2 cellular contexts compared by ENCODE assay signal in the genomic region with DNA sequence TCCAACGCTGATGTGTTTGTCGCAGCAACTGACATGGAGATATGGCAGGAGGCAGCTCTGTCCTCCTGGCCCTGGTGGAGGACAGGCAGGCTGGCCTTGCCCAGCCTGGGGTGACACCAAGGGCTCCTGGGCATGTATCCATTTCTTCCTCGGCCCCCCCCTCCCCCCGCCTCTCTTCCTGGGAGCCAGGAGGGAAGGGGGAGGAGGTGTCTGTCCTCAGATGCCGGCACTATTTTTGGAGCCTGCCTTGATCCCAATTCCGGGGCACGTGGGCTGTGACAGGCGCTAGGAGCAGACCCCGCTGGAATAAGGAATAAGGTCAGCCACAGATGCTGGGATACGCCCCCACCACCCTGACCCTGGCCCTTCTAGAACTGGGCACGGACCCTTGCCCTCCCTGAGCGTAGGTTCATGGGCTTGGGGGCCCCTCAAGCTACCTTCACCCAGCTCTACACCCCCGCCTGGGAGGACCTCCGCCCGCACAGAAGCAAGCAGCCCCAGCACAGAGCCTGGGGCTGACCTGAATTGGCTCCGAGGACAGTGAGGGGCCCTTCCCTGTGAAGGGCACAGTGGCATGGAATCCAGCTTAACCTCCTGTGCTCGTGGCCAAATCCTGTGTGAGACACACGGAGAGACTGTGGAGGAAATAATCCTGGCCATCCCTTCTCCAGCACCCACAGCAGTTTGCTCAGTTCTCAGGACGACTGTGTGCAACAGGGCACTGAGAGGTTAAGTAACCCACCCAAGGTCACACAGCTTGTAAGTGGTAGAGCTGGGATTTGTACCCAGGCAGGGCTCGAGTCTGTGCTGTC.
TF ChIP-seq lines count a peak whose summit lies in the region.

No MANE protein-coding gene starts in this region.

TF ChIP-seq in H1, 55 proteins besides CTCF, POLR2A, EP300 and RAD21:
- no peak for TF ChIP-seq JUN (IDR thresholded peaks at IDR 0.05; ENCODE audit: low read depth, low read length)
- TF ChIP-seq SP2 (IDR thresholded peaks at IDR 0.05; ENCODE audit: low read length): no peak
- TF ChIP-seq, protein P1, sequence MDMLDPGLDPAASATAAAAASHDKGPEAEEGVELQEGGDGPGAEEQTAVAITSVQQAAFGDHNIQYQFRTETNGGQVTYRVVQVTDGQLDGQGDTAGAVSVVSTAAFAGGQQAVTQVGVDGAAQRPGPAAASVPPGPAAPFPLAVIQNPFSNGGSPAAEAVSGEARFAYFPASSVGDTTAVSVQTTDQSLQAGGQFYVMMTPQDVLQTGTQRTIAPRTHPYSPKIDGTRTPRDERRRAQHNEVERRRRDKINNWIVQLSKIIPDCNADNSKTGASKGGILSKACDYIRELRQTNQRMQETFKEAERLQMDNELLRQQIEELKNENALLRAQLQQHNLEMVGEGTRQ (IDR thresholded peaks at IDR 0.05; ENCODE audit: low read length): no peak
- TF ChIP-seq MAFK (IDR thresholded peaks at IDR 0.05; ENCODE audit: low read depth, low read length): no peak
- TF ChIP-seq POLR2AphosphoS5 (IDR thresholded peaks at IDR 0.05; ENCODE audit: low read depth, low read length): no peak
- TF ChIP-seq FOSL1 (IDR thresholded peaks at IDR 0.05; ENCODE audit: insufficient read depth, low read depth, low read length): no peak
- no peak for TF ChIP-seq GABPA (IDR thresholded peaks at IDR 0.05; ENCODE audit: borderline replicate concordance, insufficient read depth, low read length)
- TF ChIP-seq PHF8 (conservative IDR thresholded peaks at IDR 0.05; ENCODE audit: low read depth, low read length): no peak
- no peak for TF ChIP-seq EZH2 (IDR thresholded peaks at IDR 0.05; ENCODE audit: low read depth, low read length, severe bottlenecking)
- no peak for TF ChIP-seq TAF7 (optimal IDR thresholded peaks at IDR 0.05; ENCODE audit: borderline replicate concordance, low read depth, low read length)
- TF ChIP-seq SP1 (IDR thresholded peaks at IDR 0.05; ENCODE audit: low read depth, low read length): no peak
- no peak for TF ChIP-seq KDM4A (IDR thresholded peaks at IDR 0.05; ENCODE audit: low read depth, low read length, severe bottlenecking)
- no peak for TF ChIP-seq GTF2F1 (IDR thresholded peaks at IDR 0.05; ENCODE audit: borderline replicate concordance, low read depth, low read length)

TF ChIP-seq in HepG2, 621 proteins besides CTCF, POLR2A, EP300 and RAD21:
- no peak for TF ChIP-seq ZFAT (CRISPR knock-in tag; conservative IDR thresholded peaks at IDR 0.05)
- TF ChIP-seq ZNF354B (CRISPR knock-in tag; IDR thresholded peaks at IDR 0.05): no peak
- no peak for TF ChIP-seq ZNF432 (CRISPR knock-in tag; IDR thresholded peaks at IDR 0.05; ENCODE audit: borderline replicate concordance)
- peak; percentile 32; the same call in 1 of the 2 replicates for TF ChIP-seq CAMTA2 (CRISPR knock-in tag; IDR thresholded peaks at IDR 0.05; ENCODE audit: borderline replicate concordance)
- TF ChIP-seq, protein P2, sequence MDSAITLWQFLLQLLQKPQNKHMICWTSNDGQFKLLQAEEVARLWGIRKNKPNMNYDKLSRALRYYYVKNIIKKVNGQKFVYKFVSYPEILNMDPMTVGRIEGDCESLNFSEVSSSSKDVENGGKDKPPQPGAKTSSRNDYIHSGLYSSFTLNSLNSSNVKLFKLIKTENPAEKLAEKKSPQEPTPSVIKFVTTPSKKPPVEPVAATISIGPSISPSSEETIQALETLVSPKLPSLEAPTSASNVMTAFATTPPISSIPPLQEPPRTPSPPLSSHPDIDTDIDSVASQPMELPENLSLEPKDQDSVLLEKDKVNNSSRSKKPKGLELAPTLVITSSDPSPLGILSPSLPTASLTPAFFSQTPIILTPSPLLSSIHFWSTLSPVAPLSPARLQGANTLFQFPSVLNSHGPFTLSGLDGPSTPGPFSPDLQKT (CRISPR knock-in tag; IDR thresholded peaks at IDR 0.05; ENCODE audit: borderline replicate concordance): no peak
- no peak for TF ChIP-seq ZNF468 (CRISPR knock-in tag; IDR thresholded peaks at IDR 0.05)
- TF ChIP-seq, protein P3, sequence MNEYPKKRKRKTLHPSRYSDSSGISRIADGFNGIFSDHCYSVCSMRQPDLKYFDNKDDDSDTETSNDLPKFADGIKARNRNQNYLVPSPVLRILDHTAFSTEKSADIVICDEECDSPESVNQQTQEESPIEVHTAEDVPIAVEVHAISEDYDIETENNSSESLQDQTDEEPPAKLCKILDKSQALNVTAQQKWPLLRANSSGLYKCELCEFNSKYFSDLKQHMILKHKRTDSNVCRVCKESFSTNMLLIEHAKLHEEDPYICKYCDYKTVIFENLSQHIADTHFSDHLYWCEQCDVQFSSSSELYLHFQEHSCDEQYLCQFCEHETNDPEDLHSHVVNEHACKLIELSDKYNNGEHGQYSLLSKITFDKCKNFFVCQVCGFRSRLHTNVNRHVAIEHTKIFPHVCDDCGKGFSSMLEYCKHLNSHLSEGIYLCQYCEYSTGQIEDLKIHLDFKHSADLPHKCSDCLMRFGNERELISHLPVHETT (CRISPR knock-in tag; conservative IDR thresholded peaks at IDR 0.05): no peak
- TF ChIP-seq ZNF768 (CRISPR knock-in tag; IDR thresholded peaks at IDR 0.05): peak; percentile 96
- TF ChIP-seq SRSF1 (optimal IDR thresholded peaks at IDR 0.05; ENCODE audit: low read depth, low read length): no peak
- no peak for TF ChIP-seq HIVEP1 (CRISPR knock-in tag; IDR thresholded peaks at IDR 0.05)
- TF ChIP-seq TGIF2 (CRISPR knock-in tag; IDR thresholded peaks at IDR 0.05): no peak
- no peak for TF ChIP-seq ZFP36 (IDR thresholded peaks at IDR 0.05; ENCODE audit: borderline replicate concordance, low read depth, low read length, partially characterized antibody)
- TF ChIP-seq, protein P4, sequence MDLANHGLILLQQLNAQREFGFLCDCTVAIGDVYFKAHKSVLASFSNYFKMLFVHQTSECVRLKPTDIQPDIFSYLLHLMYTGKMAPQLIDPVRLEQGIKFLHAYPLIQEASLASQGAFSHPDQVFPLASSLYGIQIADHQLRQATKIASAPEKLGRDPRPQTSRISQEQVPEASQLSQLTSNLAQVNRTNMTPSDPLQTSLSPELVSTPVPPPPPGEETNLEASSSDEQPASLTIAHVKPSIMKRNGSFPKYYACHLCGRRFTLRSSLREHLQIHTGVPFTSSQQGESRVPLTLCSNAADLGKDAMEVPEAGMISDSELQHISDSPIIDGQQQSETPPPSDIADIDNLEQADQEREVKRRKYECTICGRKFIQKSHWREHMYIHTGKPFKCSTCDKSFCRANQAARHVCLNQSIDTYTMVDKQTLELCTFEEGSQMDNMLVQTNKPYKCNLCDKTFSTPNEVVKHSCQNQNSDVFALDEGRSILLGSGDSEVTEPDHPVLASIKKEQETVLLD (CRISPR knock-in tag; IDR thresholded peaks at IDR 0.05; ENCODE audit: low read depth): no peak
- no peak for TF ChIP-seq KLF15 (CRISPR knock-in tag; IDR thresholded peaks at IDR 0.05; ENCODE audit: borderline replicate concordance)
- TF ChIP-seq, protein P5, sequence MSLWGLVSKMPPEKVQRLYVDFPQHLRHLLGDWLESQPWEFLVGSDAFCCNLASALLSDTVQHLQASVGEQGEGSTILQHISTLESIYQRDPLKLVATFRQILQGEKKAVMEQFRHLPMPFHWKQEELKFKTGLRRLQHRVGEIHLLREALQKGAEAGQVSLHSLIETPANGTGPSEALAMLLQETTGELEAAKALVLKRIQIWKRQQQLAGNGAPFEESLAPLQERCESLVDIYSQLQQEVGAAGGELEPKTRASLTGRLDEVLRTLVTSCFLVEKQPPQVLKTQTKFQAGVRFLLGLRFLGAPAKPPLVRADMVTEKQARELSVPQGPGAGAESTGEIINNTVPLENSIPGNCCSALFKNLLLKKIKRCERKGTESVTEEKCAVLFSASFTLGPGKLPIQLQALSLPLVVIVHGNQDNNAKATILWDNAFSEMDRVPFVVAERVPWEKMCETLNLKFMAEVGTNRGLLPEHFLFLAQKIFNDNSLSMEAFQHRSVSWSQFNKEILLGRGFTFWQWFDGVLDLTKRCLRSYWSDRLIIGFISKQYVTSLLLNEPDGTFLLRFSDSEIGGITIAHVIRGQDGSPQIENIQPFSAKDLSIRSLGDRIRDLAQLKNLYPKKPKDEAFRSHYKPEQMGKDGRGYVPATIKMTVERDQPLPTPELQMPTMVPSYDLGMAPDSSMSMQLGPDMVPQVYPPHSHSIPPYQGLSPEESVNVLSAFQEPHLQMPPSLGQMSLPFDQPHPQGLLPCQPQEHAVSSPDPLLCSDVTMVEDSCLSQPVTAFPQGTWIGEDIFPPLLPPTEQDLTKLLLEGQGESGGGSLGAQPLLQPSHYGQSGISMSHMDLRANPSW (CRISPR knock-in tag; IDR thresholded peaks at IDR 0.05; ENCODE audit: borderline replicate concordance): no peak
- TF ChIP-seq, protein P6, sequence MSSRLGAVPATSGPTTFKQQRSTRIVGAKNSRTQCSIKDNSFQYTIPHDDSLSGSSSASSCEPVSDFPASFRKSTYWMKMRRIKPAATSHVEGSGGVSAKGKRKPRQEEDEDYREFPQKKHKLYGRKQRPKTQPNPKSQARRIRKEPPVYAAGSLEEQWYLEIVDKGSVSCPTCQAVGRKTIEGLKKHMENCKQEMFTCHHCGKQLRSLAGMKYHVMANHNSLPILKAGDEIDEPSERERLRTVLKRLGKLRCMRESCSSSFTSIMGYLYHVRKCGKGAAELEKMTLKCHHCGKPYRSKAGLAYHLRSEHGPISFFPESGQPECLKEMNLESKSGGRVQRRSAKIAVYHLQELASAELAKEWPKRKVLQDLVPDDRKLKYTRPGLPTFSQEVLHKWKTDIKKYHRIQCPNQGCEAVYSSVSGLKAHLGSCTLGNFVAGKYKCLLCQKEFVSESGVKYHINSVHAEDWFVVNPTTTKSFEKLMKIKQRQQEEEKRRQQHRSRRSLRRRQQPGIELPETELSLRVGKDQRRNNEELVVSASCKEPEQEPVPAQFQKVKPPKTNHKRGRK (CRISPR knock-in tag; IDR thresholded peaks at IDR 0.05): no peak
- TF ChIP-seq ZNF251 (CRISPR knock-in tag; IDR thresholded peaks at IDR 0.05): no peak
- TF ChIP-seq ZEB1 (IDR thresholded peaks at IDR 0.05; ENCODE audit: insufficient replicate concordance, low read depth): no peak
- TF ChIP-seq, protein P7, sequence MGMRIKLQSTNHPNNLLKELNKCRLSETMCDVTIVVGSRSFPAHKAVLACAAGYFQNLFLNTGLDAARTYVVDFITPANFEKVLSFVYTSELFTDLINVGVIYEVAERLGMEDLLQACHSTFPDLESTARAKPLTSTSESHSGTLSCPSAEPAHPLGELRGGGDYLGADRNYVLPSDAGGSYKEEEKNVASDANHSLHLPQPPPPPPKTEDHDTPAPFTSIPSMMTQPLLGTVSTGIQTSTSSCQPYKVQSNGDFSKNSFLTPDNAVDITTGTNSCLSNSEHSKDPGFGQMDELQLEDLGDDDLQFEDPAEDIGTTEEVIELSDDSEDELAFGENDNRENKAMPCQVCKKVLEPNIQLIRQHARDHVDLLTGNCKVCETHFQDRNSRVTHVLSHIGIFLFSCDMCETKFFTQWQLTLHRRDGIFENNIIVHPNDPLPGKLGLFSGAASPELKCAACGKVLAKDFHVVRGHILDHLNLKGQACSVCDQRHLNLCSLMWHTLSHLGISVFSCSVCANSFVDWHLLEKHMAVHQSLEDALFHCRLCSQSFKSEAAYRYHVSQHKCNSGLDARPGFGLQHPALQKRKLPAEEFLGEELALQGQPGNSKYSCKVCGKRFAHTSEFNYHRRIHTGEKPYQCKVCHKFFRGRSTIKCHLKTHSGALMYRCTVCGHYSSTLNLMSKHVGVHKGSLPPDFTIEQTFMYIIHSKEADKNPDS (CRISPR knock-in tag; IDR thresholded peaks at IDR 0.05): no peak
- TF ChIP-seq RBM22 (optimal IDR thresholded peaks at IDR 0.05; ENCODE audit: low read length): no peak
- no peak for TF ChIP-seq NFATC3 (CRISPR knock-in tag; IDR thresholded peaks at IDR 0.05)
- TF ChIP-seq ZKSCAN8 (CRISPR knock-in tag; IDR thresholded peaks at IDR 0.05; ENCODE audit: borderline replicate concordance): no peak
- peak; percentile 66; the same call in 1 of the 2 replicates for TF ChIP-seq ZMYM3 (CRISPR knock-in tag; IDR thresholded peaks at IDR 0.05)
- no peak for TF ChIP-seq RXRA (CRISPR knock-in tag; IDR thresholded peaks at IDR 0.05)
- no peak for TF ChIP-seq JUNB (CRISPR knock-in tag; IDR thresholded peaks at IDR 0.05; ENCODE audit: borderline replicate concordance)
- TF ChIP-seq TRIM24 (CRISPR knock-in tag; IDR thresholded peaks at IDR 0.05): no peak
- TF ChIP-seq, protein P8, sequence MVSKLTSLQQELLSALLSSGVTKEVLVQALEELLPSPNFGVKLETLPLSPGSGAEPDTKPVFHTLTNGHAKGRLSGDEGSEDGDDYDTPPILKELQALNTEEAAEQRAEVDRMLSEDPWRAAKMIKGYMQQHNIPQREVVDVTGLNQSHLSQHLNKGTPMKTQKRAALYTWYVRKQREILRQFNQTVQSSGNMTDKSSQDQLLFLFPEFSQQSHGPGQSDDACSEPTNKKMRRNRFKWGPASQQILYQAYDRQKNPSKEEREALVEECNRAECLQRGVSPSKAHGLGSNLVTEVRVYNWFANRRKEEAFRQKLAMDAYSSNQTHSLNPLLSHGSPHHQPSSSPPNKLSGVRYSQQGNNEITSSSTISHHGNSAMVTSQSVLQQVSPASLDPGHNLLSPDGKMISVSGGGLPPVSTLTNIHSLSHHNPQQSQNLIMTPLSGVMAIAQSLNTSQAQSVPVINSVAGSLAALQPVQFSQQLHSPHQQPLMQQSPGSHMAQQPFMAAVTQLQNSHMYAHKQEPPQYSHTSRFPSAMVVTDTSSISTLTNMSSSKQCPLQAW (CRISPR knock-in tag; IDR thresholded peaks at IDR 0.05): no peak
- TF ChIP-seq ZNF674 (CRISPR knock-in tag; IDR thresholded peaks at IDR 0.05; ENCODE audit: low read depth): no peak
- TF ChIP-seq MLLT10 (CRISPR knock-in tag; IDR thresholded peaks at IDR 0.05): no peak
- TF ChIP-seq PLRG1 (conservative IDR thresholded peaks at IDR 0.05): no peak
- TF ChIP-seq ZNF101 (CRISPR knock-in tag; IDR thresholded peaks at IDR 0.05; ENCODE audit: borderline replicate concordance, low read depth): no peak
- TF ChIP-seq, protein P9, sequence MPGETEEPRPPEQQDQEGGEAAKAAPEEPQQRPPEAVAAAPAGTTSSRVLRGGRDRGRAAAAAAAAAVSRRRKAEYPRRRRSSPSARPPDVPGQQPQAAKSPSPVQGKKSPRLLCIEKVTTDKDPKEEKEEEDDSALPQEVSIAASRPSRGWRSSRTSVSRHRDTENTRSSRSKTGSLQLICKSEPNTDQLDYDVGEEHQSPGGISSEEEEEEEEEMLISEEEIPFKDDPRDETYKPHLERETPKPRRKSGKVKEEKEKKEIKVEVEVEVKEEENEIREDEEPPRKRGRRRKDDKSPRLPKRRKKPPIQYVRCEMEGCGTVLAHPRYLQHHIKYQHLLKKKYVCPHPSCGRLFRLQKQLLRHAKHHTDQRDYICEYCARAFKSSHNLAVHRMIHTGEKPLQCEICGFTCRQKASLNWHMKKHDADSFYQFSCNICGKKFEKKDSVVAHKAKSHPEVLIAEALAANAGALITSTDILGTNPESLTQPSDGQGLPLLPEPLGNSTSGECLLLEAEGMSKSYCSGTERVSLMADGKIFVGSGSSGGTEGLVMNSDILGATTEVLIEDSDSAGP (CRISPR knock-in tag; IDR thresholded peaks at IDR 0.05; ENCODE audit: borderline replicate concordance): peak; percentile 26; the same call in 1 of the 2 replicates
- no peak for TF ChIP-seq CCAR2 (optimal IDR thresholded peaks at IDR 0.05; ENCODE audit: low read depth, low read length)
